1 cellular context compared by ENCODE assay signal in the genomic region with DNA sequence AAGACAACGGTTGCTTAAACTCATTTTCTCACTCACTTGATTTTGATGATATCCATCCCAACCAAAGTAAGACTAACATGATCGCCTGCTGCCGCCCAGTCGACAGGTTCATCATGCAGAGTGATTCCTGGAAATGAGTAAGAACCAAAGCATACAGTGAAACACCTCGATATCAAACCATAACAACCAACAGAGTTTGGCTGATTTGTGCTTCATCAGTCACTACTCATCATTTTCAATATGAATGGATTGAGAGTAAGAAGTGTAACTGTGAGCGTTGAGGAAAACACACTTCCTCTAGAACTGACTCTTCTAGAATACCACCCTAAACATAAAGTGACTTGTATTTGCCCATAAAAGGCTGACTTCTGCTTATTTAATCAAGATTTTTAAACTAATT.
TF ChIP-seq lines count a peak whose summit lies in the region.

No MANE protein-coding gene starts in this region.

TF ChIP-seq in GM12878, 131 proteins besides CTCF, POLR2A, EP300 and RAD21 (continued from another document and continues in another):
- TF ChIP-seq, protein P1, sequence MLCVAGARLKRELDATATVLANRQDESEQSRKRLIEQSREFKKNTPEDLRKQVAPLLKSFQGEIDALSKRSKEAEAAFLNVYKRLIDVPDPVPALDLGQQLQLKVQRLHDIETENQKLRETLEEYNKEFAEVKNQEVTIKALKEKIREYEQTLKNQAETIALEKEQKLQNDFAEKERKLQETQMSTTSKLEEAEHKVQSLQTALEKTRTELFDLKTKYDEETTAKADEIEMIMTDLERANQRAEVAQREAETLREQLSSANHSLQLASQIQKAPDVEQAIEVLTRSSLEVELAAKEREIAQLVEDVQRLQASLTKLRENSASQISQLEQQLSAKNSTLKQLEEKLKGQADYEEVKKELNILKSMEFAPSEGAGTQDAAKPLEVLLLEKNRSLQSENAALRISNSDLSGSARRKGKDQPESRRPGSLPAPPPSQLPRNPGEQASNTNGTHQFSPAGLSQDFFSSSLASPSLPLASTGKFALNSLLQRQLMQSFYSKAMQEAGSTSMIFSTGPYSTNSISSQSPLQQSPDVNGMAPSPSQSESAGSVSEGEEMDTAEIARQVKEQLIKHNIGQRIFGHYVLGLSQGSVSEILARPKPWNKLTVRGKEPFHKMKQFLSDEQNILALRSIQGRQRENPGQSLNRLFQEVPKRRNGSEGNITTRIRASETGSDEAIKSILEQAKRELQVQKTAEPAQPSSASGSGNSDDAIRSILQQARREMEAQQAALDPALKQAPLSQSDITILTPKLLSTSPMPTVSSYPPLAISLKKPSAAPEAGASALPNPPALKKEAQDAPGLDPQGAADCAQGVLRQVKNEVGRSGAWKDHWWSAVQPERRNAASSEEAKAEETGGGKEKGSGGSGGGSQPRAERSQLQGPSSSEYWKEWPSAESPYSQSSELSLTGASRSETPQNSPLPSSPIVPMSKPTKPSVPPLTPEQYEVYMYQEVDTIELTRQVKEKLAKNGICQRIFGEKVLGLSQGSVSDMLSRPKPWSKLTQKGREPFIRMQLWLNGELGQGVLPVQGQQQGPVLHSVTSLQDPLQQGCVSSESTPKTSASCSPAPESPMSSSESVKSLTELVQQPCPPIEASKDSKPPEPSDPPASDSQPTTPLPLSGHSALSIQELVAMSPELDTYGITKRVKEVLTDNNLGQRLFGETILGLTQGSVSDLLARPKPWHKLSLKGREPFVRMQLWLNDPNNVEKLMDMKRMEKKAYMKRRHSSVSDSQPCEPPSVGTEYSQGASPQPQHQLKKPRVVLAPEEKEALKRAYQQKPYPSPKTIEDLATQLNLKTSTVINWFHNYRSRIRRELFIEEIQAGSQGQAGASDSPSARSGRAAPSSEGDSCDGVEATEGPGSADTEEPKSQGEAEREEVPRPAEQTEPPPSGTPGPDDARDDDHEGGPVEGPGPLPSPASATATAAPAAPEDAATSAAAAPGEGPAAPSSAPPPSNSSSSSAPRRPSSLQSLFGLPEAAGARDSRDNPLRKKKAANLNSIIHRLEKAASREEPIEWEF (IDR thresholded peaks at IDR 0.05; ENCODE audit: insufficient replicate concordance, low read depth, low read length): no peak
- TF ChIP-seq ESRRA (IDR thresholded peaks at IDR 0.05; ENCODE audit: low read length): no peak
- no peak for TF ChIP-seq GATAD2B (conservative IDR thresholded peaks at IDR 0.05; ENCODE audit: low read depth)
- 0 out of 2 replicates have a peak, but pooled peaks have one; percentile 23 for TF ChIP-seq STAT3 (IDR thresholded peaks at IDR 0.05; ENCODE audit: low read depth, low read length)
- TF ChIP-seq, protein P2, sequence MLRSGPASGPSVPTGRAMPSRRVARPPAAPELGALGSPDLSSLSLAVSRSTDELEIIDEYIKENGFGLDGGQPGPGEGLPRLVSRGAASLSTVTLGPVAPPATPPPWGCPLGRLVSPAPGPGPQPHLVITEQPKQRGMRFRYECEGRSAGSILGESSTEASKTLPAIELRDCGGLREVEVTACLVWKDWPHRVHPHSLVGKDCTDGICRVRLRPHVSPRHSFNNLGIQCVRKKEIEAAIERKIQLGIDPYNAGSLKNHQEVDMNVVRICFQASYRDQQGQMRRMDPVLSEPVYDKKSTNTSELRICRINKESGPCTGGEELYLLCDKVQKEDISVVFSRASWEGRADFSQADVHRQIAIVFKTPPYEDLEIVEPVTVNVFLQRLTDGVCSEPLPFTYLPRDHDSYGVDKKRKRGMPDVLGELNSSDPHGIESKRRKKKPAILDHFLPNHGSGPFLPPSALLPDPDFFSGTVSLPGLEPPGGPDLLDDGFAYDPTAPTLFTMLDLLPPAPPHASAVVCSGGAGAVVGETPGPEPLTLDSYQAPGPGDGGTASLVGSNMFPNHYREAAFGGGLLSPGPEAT (IDR thresholded peaks at IDR 0.05; ENCODE audit: low read depth): no peak
- 0 out of 2 replicates have a peak, but pooled peaks have one; percentile 37 for TF ChIP-seq GABPA (IDR thresholded peaks at IDR 0.05; ENCODE audit: low read depth)
- TF ChIP-seq CEBPB (IDR thresholded peaks at IDR 0.05; ENCODE audit: borderline replicate concordance in 1 of 2, low read depth in 2 of 2, low read length in 2 of 2): no peak; a peak in 1 of 4 replicates
- TF ChIP-seq CHD1 (IDR thresholded peaks at IDR 0.05; ENCODE audit: low read depth, low read length): no peak
- peak; percentile 64; the same call in 1 of the 2 replicates for TF ChIP-seq PAX5 (IDR thresholded peaks at IDR 0.05; ENCODE audit: borderline replicate concordance, low read depth, low read length)
- TF ChIP-seq ZNF622 (IDR thresholded peaks at IDR 0.05): no peak
- TF ChIP-seq, protein P3, sequence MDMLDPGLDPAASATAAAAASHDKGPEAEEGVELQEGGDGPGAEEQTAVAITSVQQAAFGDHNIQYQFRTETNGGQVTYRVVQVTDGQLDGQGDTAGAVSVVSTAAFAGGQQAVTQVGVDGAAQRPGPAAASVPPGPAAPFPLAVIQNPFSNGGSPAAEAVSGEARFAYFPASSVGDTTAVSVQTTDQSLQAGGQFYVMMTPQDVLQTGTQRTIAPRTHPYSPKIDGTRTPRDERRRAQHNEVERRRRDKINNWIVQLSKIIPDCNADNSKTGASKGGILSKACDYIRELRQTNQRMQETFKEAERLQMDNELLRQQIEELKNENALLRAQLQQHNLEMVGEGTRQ (IDR thresholded peaks at IDR 0.05; ENCODE audit: borderline replicate concordance, low read depth, low read length): no peak
- no peak for TF ChIP-seq IRF5 (IDR thresholded peaks at IDR 0.05; ENCODE audit: borderline replicate concordance)
- TF ChIP-seq POU2F2 (IDR thresholded peaks at IDR 0.05; ENCODE audit: borderline replicate concordance, low read depth, low read length): no peak
- TF ChIP-seq SRF (IDR thresholded peaks at IDR 0.05; ENCODE audit: low read depth in 2 of 2, low read length in 2 of 2): 0 out of 4 replicates have a peak, but pooled peaks of 1 of the 2 experiments have one; percentile 52
- no peak for TF ChIP-seq RBBP5 (conservative IDR thresholded peaks at IDR 0.05)
- no peak for TF ChIP-seq RCOR1 (conservative IDR thresholded peaks at IDR 0.05; ENCODE audit: low read depth, low read length)
- TF ChIP-seq CREM (IDR thresholded peaks at IDR 0.05; ENCODE audit: low read depth): peak; percentile 81
- peak; percentile 77 for TF ChIP-seq DPF2 (IDR thresholded peaks at IDR 0.05)
- TF ChIP-seq ZBTB11 (CRISPR knock-in tag; IDR thresholded peaks at IDR 0.05): no peak
- TF ChIP-seq ATF7 (IDR thresholded peaks at IDR 0.05; ENCODE audit: low read depth): peak; percentile 16; the same call in 1 of the 2 replicates
- TF ChIP-seq KLF5 (IDR thresholded peaks at IDR 0.05; ENCODE audit: partially characterized antibody): no peak
- no peak for TF ChIP-seq RAD51 (IDR thresholded peaks at IDR 0.05)
- peak; percentile 95 for TF ChIP-seq FOXM1 (IDR thresholded peaks at IDR 0.05; ENCODE audit: low read depth, low read length)
- no peak for TF ChIP-seq IRF3 (IDR thresholded peaks at IDR 0.05)
- TF ChIP-seq, protein P4, sequence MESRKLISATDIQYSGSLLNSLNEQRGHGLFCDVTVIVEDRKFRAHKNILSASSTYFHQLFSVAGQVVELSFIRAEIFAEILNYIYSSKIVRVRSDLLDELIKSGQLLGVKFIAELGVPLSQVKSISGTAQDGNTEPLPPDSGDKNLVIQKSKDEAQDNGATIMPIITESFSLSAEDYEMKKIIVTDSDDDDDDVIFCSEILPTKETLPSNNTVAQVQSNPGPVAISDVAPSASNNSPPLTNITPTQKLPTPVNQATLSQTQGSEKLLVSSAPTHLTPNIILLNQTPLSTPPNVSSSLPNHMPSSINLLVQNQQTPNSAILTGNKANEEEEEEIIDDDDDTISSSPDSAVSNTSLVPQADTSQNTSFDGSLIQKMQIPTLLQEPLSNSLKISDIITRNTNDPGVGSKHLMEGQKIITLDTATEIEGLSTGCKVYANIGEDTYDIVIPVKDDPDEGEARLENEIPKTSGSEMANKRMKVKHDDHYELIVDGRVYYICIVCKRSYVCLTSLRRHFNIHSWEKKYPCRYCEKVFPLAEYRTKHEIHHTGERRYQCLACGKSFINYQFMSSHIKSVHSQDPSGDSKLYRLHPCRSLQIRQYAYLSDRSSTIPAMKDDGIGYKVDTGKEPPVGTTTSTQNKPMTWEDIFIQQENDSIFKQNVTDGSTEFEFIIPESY (IDR thresholded peaks at IDR 0.05): no peak
- no peak for TF ChIP-seq KDM1A (IDR thresholded peaks at IDR 0.05; ENCODE audit: borderline replicate concordance)
- TF ChIP-seq CBX3 (IDR thresholded peaks at IDR 0.05; ENCODE audit: borderline replicate concordance, low read depth): no peak
- TF ChIP-seq NFXL1 (IDR thresholded peaks at IDR 0.05; ENCODE audit: borderline replicate concordance): no peak
- TF ChIP-seq ZNF274 (IDR thresholded peaks at IDR 0.05; ENCODE audit: insufficient read depth, insufficient read length): no peak
- peak; percentile 46 for TF ChIP-seq RELA (IDR thresholded peaks at IDR 0.05; ENCODE audit: borderline replicate concordance, partially characterized antibody)
- no peak for TF ChIP-seq POLR2AphosphoS2 (IDR thresholded peaks at IDR 0.05; ENCODE audit: low read depth, low read length)
- no peak for TF ChIP-seq ZSCAN29 (IDR thresholded peaks at IDR 0.05)
- TF ChIP-seq, protein P5, sequence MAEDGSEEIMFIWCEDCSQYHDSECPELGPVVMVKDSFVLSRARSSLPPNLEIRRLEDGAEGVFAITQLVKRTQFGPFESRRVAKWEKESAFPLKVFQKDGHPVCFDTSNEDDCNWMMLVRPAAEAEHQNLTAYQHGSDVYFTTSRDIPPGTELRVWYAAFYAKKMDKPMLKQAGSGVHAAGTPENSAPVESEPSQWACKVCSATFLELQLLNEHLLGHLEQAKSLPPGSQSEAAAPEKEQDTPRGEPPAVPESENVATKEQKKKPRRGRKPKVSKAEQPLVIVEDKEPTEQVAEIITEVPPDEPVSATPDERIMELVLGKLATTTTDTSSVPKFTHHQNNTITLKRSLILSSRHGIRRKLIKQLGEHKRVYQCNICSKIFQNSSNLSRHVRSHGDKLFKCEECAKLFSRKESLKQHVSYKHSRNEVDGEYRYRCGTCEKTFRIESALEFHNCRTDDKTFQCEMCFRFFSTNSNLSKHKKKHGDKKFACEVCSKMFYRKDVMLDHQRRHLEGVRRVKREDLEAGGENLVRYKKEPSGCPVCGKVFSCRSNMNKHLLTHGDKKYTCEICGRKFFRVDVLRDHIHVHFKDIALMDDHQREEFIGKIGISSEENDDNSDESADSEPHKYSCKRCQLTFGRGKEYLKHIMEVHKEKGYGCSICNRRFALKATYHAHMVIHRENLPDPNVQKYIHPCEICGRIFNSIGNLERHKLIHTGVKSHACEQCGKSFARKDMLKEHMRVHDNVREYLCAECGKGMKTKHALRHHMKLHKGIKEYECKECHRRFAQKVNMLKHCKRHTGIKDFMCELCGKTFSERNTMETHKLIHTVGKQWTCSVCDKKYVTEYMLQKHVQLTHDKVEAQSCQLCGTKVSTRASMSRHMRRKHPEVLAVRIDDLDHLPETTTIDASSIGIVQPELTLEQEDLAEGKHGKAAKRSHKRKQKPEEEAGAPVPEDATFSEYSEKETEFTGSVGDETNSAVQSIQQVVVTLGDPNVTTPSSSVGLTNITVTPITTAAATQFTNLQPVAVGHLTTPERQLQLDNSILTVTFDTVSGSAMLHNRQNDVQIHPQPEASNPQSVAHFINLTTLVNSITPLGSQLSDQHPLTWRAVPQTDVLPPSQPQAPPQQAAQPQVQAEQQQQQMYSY (CRISPR knock-in tag; IDR thresholded peaks at IDR 0.05): no peak
- TF ChIP-seq ZBED1 (IDR thresholded peaks at IDR 0.05; ENCODE audit: borderline replicate concordance): peak; percentile 77
